Comparison of ENCODE assay signal across 1 cellular context in the genomic region with DNA sequence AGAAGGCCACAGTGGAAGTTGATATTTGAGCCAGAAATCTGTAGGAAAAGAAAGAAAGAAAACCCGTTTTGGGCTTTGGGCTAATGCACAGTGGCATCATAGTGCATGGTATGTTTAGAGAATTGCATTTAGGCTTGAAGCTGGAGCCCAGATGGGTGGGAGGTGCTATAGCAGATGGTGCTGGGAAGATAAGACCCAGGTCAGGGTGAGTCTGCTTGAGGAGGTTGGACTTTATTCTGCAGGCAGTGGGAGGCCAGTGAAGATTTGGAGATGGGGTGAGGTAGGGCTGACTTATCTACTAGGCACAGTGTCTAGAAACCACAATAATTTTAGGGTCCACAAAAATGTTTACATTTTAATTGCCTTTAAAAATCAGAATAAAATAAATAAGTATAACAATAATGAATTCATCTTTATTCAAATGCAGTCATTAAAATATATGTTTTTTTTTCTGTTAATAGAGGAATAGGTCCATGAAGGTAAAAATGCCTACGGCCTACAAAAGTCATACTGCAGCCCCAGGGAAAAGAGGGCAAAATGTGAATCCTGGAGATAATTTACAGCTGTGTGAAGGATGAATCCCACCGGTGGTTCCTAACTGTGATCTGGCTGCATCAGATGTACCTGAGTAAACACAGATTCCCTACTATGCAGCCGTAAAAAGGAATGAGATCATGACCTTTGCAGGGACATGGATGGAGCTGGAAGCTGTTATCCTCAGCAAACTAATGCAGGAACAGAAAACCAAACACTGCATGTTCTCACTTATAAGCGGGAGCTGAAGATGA.
TF ChIP-seq lines count a peak whose summit lies in the region.

No MANE protein-coding gene starts in this region.

TF ChIP-seq in K562, 482 proteins besides CTCF, POLR2A, EP300 and RAD21 (continued from another document and continues in another):
- TF ChIP-seq BRF1 (IDR thresholded peaks at IDR 0.05; ENCODE audit: borderline replicate concordance, extremely low read depth, insufficient read length) (no peak), TAF15 (IDR thresholded peaks at IDR 0.05; ENCODE audit: low read depth, low read length) (no peak), FOXK1 (CRISPR knock-in tag; IDR thresholded peaks at IDR 0.05; ENCODE audit: borderline replicate concordance) (no peak), ILF3 (IDR thresholded peaks at IDR 0.05; ENCODE audit: borderline replicate concordance) (no peak), KLF1 (tag; IDR thresholded peaks at IDR 0.05) (no peak), POLR2B (IDR thresholded peaks at IDR 0.05; ENCODE audit: low read depth, partially characterized antibody) (no peak), TAF7 (tag; IDR thresholded peaks at IDR 0.05) (no peak), ZNF24 (IDR thresholded peaks at IDR 0.05) (no peak), RBM14 (IDR thresholded peaks at IDR 0.05; ENCODE audit: borderline replicate concordance, insufficient read depth, low read depth, low read length) (no peak), MTF1 (CRISPR knock-in tag; IDR thresholded peaks at IDR 0.05; ENCODE audit: borderline replicate concordance) (no peak), KAT7 (CRISPR knock-in tag; IDR thresholded peaks at IDR 0.05; ENCODE audit: borderline replicate concordance) (no peak; the same call in 1 of the 2 replicates), ETS2 (tag; IDR thresholded peaks at IDR 0.05; ENCODE audit: borderline replicate concordance, poor library complexity, severe bottlenecking) (no peak), ILK (tag; IDR thresholded peaks at IDR 0.05; ENCODE audit: borderline replicate concordance, low read depth) (no peak), JUNB (CRISPR knock-in tag; conservative IDR thresholded peaks at IDR 0.05) (no peak), MTA2 (IDR thresholded peaks at IDR 0.05; ENCODE audit: low read depth) (peak; percentile 95), SIN3B (IDR thresholded peaks at IDR 0.05; ENCODE audit: low read depth) (no peak), MTA3 (IDR thresholded peaks at IDR 0.05; ENCODE audit: borderline replicate concordance) (peak; percentile 57; the same call in 1 of the 2 replicates), CCNT2 (IDR thresholded peaks at IDR 0.05; ENCODE audit: borderline replicate concordance, extremely low read depth, insufficient read length, low read depth, low read length) (peak; percentile 48), SRF (CRISPR knock-in tag; IDR thresholded peaks at IDR 0.05) (no peak), EWSR1 (IDR thresholded peaks at IDR 0.05; ENCODE audit: borderline replicate concordance, low read depth, partially characterized antibody) (no peak), ZNF253 (CRISPR knock-in tag; conservative IDR thresholded peaks at IDR 0.05) (no peak)
- TF ChIP-seq, protein P1, sequence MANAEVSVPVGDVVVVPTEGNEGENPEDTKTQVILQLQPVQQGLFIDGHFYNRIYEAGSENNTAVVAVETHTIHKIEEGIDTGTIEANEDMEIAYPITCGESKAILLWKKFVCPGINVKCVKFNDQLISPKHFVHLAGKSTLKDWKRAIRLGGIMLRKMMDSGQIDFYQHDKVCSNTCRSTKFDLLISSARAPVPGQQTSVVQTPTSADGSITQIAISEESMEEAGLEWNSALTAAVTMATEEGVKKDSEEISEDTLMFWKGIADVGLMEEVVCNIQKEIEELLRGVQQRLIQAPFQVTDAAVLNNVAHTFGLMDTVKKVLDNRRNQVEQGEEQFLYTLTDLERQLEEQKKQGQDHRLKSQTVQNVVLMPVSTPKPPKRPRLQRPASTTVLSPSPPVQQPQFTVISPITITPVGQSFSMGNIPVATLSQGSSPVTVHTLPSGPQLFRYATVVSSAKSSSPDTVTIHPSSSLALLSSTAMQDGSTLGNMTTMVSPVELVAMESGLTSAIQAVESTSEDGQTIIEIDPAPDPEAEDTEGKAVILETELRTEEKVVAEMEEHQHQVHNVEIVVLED (CRISPR knock-in tag; IDR thresholded peaks at IDR 0.05): no peak
- TF ChIP-seq, protein P2, sequence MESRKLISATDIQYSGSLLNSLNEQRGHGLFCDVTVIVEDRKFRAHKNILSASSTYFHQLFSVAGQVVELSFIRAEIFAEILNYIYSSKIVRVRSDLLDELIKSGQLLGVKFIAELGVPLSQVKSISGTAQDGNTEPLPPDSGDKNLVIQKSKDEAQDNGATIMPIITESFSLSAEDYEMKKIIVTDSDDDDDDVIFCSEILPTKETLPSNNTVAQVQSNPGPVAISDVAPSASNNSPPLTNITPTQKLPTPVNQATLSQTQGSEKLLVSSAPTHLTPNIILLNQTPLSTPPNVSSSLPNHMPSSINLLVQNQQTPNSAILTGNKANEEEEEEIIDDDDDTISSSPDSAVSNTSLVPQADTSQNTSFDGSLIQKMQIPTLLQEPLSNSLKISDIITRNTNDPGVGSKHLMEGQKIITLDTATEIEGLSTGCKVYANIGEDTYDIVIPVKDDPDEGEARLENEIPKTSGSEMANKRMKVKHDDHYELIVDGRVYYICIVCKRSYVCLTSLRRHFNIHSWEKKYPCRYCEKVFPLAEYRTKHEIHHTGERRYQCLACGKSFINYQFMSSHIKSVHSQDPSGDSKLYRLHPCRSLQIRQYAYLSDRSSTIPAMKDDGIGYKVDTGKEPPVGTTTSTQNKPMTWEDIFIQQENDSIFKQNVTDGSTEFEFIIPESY (CRISPR knock-in tag; IDR thresholded peaks at IDR 0.05): no peak
- TF ChIP-seq, protein P3, sequence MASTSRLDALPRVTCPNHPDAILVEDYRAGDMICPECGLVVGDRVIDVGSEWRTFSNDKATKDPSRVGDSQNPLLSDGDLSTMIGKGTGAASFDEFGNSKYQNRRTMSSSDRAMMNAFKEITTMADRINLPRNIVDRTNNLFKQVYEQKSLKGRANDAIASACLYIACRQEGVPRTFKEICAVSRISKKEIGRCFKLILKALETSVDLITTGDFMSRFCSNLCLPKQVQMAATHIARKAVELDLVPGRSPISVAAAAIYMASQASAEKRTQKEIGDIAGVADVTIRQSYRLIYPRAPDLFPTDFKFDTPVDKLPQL (IDR thresholded peaks at IDR 0.05; ENCODE audit: extremely low read depth, insufficient read length): no peak
- TF ChIP-seq, protein P4, sequence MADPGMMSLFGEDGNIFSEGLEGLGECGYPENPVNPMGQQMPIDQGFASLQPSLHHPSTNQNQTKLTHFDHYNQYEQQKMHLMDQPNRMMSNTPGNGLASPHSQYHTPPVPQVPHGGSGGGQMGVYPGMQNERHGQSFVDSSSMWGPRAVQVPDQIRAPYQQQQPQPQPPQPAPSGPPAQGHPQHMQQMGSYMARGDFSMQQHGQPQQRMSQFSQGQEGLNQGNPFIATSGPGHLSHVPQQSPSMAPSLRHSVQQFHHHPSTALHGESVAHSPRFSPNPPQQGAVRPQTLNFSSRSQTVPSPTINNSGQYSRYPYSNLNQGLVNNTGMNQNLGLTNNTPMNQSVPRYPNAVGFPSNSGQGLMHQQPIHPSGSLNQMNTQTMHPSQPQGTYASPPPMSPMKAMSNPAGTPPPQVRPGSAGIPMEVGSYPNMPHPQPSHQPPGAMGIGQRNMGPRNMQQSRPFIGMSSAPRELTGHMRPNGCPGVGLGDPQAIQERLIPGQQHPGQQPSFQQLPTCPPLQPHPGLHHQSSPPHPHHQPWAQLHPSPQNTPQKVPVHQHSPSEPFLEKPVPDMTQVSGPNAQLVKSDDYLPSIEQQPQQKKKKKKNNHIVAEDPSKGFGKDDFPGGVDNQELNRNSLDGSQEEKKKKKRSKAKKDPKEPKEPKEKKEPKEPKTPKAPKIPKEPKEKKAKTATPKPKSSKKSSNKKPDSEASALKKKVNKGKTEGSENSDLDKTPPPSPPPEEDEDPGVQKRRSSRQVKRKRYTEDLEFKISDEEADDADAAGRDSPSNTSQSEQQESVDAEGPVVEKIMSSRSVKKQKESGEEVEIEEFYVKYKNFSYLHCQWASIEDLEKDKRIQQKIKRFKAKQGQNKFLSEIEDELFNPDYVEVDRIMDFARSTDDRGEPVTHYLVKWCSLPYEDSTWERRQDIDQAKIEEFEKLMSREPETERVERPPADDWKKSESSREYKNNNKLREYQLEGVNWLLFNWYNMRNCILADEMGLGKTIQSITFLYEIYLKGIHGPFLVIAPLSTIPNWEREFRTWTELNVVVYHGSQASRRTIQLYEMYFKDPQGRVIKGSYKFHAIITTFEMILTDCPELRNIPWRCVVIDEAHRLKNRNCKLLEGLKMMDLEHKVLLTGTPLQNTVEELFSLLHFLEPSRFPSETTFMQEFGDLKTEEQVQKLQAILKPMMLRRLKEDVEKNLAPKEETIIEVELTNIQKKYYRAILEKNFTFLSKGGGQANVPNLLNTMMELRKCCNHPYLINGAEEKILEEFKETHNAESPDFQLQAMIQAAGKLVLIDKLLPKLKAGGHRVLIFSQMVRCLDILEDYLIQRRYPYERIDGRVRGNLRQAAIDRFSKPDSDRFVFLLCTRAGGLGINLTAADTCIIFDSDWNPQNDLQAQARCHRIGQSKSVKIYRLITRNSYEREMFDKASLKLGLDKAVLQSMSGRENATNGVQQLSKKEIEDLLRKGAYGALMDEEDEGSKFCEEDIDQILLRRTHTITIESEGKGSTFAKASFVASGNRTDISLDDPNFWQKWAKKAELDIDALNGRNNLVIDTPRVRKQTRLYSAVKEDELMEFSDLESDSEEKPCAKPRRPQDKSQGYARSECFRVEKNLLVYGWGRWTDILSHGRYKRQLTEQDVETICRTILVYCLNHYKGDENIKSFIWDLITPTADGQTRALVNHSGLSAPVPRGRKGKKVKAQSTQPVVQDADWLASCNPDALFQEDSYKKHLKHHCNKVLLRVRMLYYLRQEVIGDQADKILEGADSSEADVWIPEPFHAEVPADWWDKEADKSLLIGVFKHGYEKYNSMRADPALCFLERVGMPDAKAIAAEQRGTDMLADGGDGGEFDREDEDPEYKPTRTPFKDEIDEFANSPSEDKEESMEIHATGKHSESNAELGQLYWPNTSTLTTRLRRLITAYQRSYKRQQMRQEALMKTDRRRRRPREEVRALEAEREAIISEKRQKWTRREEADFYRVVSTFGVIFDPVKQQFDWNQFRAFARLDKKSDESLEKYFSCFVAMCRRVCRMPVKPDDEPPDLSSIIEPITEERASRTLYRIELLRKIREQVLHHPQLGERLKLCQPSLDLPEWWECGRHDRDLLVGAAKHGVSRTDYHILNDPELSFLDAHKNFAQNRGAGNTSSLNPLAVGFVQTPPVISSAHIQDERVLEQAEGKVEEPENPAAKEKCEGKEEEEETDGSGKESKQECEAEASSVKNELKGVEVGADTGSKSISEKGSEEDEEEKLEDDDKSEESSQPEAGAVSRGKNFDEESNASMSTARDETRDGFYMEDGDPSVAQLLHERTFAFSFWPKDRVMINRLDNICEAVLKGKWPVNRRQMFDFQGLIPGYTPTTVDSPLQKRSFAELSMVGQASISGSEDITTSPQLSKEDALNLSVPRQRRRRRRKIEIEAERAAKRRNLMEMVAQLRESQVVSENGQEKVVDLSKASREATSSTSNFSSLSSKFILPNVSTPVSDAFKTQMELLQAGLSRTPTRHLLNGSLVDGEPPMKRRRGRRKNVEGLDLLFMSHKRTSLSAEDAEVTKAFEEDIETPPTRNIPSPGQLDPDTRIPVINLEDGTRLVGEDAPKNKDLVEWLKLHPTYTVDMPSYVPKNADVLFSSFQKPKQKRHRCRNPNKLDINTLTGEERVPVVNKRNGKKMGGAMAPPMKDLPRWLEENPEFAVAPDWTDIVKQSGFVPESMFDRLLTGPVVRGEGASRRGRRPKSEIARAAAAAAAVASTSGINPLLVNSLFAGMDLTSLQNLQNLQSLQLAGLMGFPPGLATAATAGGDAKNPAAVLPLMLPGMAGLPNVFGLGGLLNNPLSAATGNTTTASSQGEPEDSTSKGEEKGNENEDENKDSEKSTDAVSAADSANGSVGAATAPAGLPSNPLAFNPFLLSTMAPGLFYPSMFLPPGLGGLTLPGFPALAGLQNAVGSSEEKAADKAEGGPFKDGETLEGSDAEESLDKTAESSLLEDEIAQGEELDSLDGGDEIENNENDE (IDR thresholded peaks at IDR 0.05; ENCODE audit: low read depth, low read length): no peak
- TF ChIP-seq, protein P5, sequence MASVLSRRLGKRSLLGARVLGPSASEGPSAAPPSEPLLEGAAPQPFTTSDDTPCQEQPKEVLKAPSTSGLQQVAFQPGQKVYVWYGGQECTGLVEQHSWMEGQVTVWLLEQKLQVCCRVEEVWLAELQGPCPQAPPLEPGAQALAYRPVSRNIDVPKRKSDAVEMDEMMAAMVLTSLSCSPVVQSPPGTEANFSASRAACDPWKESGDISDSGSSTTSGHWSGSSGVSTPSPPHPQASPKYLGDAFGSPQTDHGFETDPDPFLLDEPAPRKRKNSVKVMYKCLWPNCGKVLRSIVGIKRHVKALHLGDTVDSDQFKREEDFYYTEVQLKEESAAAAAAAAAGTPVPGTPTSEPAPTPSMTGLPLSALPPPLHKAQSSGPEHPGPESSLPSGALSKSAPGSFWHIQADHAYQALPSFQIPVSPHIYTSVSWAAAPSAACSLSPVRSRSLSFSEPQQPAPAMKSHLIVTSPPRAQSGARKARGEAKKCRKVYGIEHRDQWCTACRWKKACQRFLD (CRISPR knock-in tag; IDR thresholded peaks at IDR 0.05): peak; percentile 79; the same call in 1 of the 2 replicates
- TF ChIP-seq, protein P6, sequence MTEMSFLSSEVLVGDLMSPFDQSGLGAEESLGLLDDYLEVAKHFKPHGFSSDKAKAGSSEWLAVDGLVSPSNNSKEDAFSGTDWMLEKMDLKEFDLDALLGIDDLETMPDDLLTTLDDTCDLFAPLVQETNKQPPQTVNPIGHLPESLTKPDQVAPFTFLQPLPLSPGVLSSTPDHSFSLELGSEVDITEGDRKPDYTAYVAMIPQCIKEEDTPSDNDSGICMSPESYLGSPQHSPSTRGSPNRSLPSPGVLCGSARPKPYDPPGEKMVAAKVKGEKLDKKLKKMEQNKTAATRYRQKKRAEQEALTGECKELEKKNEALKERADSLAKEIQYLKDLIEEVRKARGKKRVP (CRISPR knock-in tag; IDR thresholded peaks at IDR 0.05): no peak
- TF ChIP-seq, protein P7, sequence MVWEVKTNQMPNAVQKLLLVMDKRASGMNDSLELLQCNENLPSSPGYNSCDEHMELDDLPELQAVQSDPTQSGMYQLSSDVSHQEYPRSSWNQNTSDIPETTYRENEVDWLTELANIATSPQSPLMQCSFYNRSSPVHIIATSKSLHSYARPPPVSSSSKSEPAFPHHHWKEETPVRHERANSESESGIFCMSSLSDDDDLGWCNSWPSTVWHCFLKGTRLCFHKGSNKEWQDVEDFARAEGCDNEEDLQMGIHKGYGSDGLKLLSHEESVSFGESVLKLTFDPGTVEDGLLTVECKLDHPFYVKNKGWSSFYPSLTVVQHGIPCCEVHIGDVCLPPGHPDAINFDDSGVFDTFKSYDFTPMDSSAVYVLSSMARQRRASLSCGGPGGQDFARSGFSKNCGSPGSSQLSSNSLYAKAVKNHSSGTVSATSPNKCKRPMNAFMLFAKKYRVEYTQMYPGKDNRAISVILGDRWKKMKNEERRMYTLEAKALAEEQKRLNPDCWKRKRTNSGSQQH (CRISPR knock-in tag; IDR thresholded peaks at IDR 0.05): peak; percentile 58; the same call in 1 of the 2 replicates
- TF ChIP-seq, protein P8, sequence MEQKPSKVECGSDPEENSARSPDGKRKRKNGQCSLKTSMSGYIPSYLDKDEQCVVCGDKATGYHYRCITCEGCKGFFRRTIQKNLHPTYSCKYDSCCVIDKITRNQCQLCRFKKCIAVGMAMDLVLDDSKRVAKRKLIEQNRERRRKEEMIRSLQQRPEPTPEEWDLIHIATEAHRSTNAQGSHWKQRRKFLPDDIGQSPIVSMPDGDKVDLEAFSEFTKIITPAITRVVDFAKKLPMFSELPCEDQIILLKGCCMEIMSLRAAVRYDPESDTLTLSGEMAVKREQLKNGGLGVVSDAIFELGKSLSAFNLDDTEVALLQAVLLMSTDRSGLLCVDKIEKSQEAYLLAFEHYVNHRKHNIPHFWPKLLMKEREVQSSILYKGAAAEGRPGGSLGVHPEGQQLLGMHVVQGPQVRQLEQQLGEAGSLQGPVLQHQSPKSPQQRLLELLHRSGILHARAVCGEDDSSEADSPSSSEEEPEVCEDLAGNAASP (IDR thresholded peaks at IDR 0.05): no peak
- TF ChIP-seq, protein P9, sequence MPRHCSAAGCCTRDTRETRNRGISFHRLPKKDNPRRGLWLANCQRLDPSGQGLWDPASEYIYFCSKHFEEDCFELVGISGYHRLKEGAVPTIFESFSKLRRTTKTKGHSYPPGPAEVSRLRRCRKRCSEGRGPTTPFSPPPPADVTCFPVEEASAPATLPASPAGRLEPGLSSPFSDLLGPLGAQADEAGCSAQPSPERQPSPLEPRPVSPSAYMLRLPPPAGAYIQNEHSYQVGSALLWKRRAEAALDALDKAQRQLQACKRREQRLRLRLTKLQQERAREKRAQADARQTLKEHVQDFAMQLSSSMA (CRISPR knock-in tag; IDR thresholded peaks at IDR 0.05): no peak
